In the genomic region with DNA sequence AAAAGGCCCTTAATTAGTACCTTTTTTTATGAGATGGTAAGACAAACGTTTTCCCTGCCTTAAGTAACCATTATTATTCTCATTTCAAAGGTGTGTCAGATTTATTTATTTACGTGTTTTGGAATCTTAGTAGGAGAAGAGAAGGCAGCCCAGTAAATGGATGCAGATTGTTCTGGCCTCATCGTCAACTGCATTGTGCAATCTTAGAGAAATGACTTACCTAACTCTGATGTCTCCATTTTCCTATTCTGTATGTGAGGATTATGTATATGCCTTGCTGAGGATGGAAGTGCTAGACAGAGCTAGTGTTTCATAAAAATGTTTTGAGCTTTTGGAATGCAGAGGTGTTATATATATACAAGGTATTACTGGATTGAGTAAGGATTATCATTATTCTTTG, we compare ENCODE assay signal across 10 cellular contexts.
"Had no signal": no experiment of that assay in that cellular context is flagged by ENCODE, and none has a peak within 500 bp of the region (broad histone marks: within the 10 kb centered on the region; RNA-seq: fewer than 3 reads in every experiment).

No MANE protein-coding gene starts in this region.

- H3K27ac Mint-ChIP-seq: GM23338, H9, HFFc6 had no signal

- FAIRE-seq: H1, H54 had no signal

- H3K4me2 ChIP-seq: GM23338 had no signal

- H3K4me3 Mint-ChIP-seq: GM23338, H9, HFFc6 had no signal

- H2AFZ ChIP-seq: GM23248, GM23338 had no signal

- H3K9me3 Mint-ChIP-seq: GM23338, H9, HFFc6 had no signal

- H3K36me3 ChIP-seq: HAP-1 had no signal

- DNase-seq: GM23248, H7, H9, HCEC 1CT, HFFc6 had no signal

- H3K9ac ChIP-seq: GM23248 had no signal

- ATAC-seq: GM23338, HCT116 had no signal

- H3K9me3 ChIP-seq: HAP-1 had no signal

- H3K27ac ChIP-seq: GM23248 had no signal

- H3K4me3 ChIP-seq: GM23248, GM23338, HAP-1 had no signal
